ENCODE assay signal across 14 cellular contexts in genomic region chr11:9665749-9666148, GRCh38. TPM values are rescaled to one million over a fixed set of nuclear protein-coding genes. Genes with fewer than 3 reads are reported as not detected.
DNase-seq lines count a peak whose midpoint lies in the region; ATAC-seq and TF ChIP-seq lines count a peak whose summit lies in the region.
"Had no signal": no experiment of that assay in that cellular context is flagged by ENCODE, and none has a peak within 500 bp of the region (broad histone marks: within the 10 kb centered on the region; RNA-seq: fewer than 3 reads in every experiment).

No MANE protein-coding gene starts in this region.

- WGBS in stomach, 5 donors, result 93 to 99% (median 95%) methylated on average over 2 of the region's 2 CpGs

- intact Hi-C loops in activated B cell treated with CpG ODN at 0.5 μM for 24 hours (cut with micrococcal nuclease) (loop anchor here (2.0 to 10.0 kb wide), 2 partner anchors 51 to 789 kb away; partner anchors contain the start of gene AMPD3), stomach (cut with DNase I; ENCODE audit: low total_unique reads) (no loop called here)

- TF ChIP-seq CTCF in activated B cell treated with CpG ODN at 0.5 μM for 24 hours (IDR thresholded peaks at IDR 0.05) (no peak), foreskin fibroblast (IDR thresholded peaks at IDR 0.05; ENCODE audit: low read depth, low read length) (no peak), stomach (IDR thresholded peaks at IDR 0.05) (no peak)

- H3K27me3 ChIP-seq in stomach, result no peaks in the 10 kb centered on the region
- H3K27me3 ChIP-seq: heart right ventricle had no signal

- ATAC-seq in activated T-cell treated with anti-CD3 and anti-CD28 coated beads, Interleukin-2, amount 50 U/mL, for 72 hours (replicated peaks in 1 of 2), result no peak
- no peak for ATAC-seq in activated B cell treated with CpG ODN at 0.5 μM for 24 hours (ENCODE audit: low read depth)
- no peak for ATAC-seq in stimulated activated effector memory CD8-positive, alpha-beta T cell treated with anti-CD3 and anti-CD28 coated beads, Interleukin-12 subunit alpha, Interleukin-12 subunit beta, amount 100 ng/mL, for 72 hours
- ATAC-seq: heart right ventricle, mucosa of descending colon had no signal

- peaks cover 0 to 36% (median 14%) of the 10 kb centered on the region in 4 donors for H3K4me1 ChIP-seq in stomach

- no peak for DNase-seq in activated T-cell treated with anti-CD3 and anti-CD28 coated beads, Interleukin-2, amount 50 U/mL, for 72 hours
- DNase-seq in activated T-cell treated with anti-CD3 and anti-CD28 coated beads for 4 hours (no peak), activated B cell treated with CpG ODN at 0.5 μM for 24 hours (no peak), foreskin fibroblast (no peak), stomach (no peak), NCI-H345 (lab: John Stamatoyannopoulos, UW) (no peak)
- no peak for DNase-seq in stimulated activated effector memory CD8-positive, alpha-beta T cell treated with anti-CD3 and anti-CD28 coated beads, Interleukin-12 subunit alpha, Interleukin-12 subunit beta, amount 100 ng/mL, for 72 hours (ENCODE audit: low spot score in 2 of 2)
- DNase-seq in activated effector memory CD4-positive, alpha-beta T cell treated with Interleukin-2 at 50 U/mL for 16 hours, result no peak
- DNase-seq: activated gamma-delta T cell treated with Interleukin-2 at 50 U/mL for 16 hours, heart right ventricle, mucosa of descending colon, NCI-H2107 had no signal

- CTCF ChIA-PET in activated B cell treated with CpG ODN at 0.5 μM for 24 hours (lab: Charles Lee), result interaction anchor here (2.1 kb wide), 1 partner anchor 52 kb away, joined by 8 read pairs; no protein-coding TSS in a partner anchor

- H3K9me3 Mint-ChIP-seq in activated T-cell treated with anti-CD3 and anti-CD28 coated beads, Interleukin-2, amount 50 U/mL, for 72 hours, result peaks cover 2% of the 10 kb centered on the region in 2 donors
- peaks cover 5% of the 10 kb centered on the region for H3K9me3 Mint-ChIP-seq in activated B cell treated with CpG ODN at 0.5 μM for 24 hours
- H3K9me3 Mint-ChIP-seq in stimulated activated effector memory CD8-positive, alpha-beta T cell treated with anti-CD3 and anti-CD28 coated beads, Interleukin-12 subunit alpha, Interleukin-12 subunit beta, amount 100 ng/mL, for 72 hours, result peaks cover 8% of the 10 kb centered on the region

- POLR2A ChIA-PET in activated B cell treated with CpG ODN at 0.5 μM for 24 hours (lab: Charles Lee), result interaction anchor here (0.7 to 9.3 kb wide), 12 partner anchors 12 to 412 kb away, joined by 3 to 133 read pairs (median 23); partner anchors contain the start of gene WEE1

- peaks cover 28% of the 10 kb centered on the region for H3K4me1 Mint-ChIP-seq in activated T-cell treated with anti-CD3 and anti-CD28 coated beads, Interleukin-2, amount 50 U/mL, for 72 hours (ENCODE audit: low read depth)
- H3K4me1 Mint-ChIP-seq in activated B cell treated with CpG ODN at 0.5 μM for 24 hours, result peaks cover 76% of the 10 kb centered on the region
- H3K4me1 Mint-ChIP-seq in stimulated activated effector memory CD8-positive, alpha-beta T cell treated with anti-CD3 and anti-CD28 coated beads, Interleukin-12 subunit alpha, Interleukin-12 subunit beta, amount 100 ng/mL, for 72 hours, result peaks cover 8% of the 10 kb centered on the region

- no peaks in the 10 kb centered on the region for H3K36me3 ChIP-seq in stomach

- no peak for TF ChIP-seq POLR2A in stomach (IDR thresholded peaks at IDR 0.05)

- TF ChIP-seq EP300 in stomach (IDR thresholded peaks at IDR 0.05), result no peak

- H3K4me3 Mint-ChIP-seq in activated T-cell treated with anti-CD3 and anti-CD28 coated beads, Interleukin-2, amount 50 U/mL, for 72 hours, result peak overlapping the region; percentile 46 to 89
- H3K4me3 Mint-ChIP-seq in activated B cell treated with CpG ODN at 0.5 μM for 24 hours, result peak overlapping the region; percentile 96
- H3K4me3 Mint-ChIP-seq in stimulated activated effector memory CD8-positive, alpha-beta T cell treated with anti-CD3 and anti-CD28 coated beads, Interleukin-12 subunit alpha, Interleukin-12 subunit beta, amount 100 ng/mL, for 72 hours, result peak overlapping the region; percentile 83

- H3K27ac Mint-ChIP-seq in activated T-cell treated with anti-CD3 and anti-CD28 coated beads, Interleukin-2, amount 50 U/mL, for 72 hours, result peak overlapping the region; percentile 42
- H3K27ac Mint-ChIP-seq in activated B cell treated with CpG ODN at 0.5 μM for 24 hours, result peak overlapping the region; percentile 97
- no peak overlapping the region for H3K27ac Mint-ChIP-seq in stimulated activated effector memory CD8-positive, alpha-beta T cell treated with anti-CD3 and anti-CD28 coated beads, Interleukin-12 subunit alpha, Interleukin-12 subunit beta, amount 100 ng/mL, for 72 hours

- H3K4me3 ChIP-seq in foreskin fibroblast (ENCODE audit: low read depth in 1 of 2, low read length in 2 of 2) (peak overlapping the region; percentile 92 to 95), stomach (peak overlapping the region in 2 of 4 donors; percentile 83 to 91)
- H3K4me3 ChIP-seq: mucosa of descending colon had no signal

- peaks cover 28% of the 10 kb centered on the region for H3K27me3 Mint-ChIP-seq in activated T-cell treated with anti-CD3 and anti-CD28 coated beads, Interleukin-2, amount 50 U/mL, for 72 hours (ENCODE audit: low read depth)
- no peaks in the 10 kb centered on the region for H3K27me3 Mint-ChIP-seq in activated B cell treated with CpG ODN at 0.5 μM for 24 hours

- H3K27ac ChIP-seq in stomach, result peak overlapping the region in 1 of 5 donors; percentile 98
- H3K27ac ChIP-seq: KMS-11, VCaP had no signal

- H3K36me3 Mint-ChIP-seq in activated T-cell treated with anti-CD3 and anti-CD28 coated beads, Interleukin-2, amount 50 U/mL, for 72 hours (ENCODE audit: insufficient read depth in 2 of 2), result peaks cover 5 to 17% of the 10 kb centered on the region in 2 donors
- peaks cover 59% of the 10 kb centered on the region for H3K36me3 Mint-ChIP-seq in activated B cell treated with CpG ODN at 0.5 μM for 24 hours (ENCODE audit: low read depth)
- H3K36me3 Mint-ChIP-seq in stimulated activated effector memory CD8-positive, alpha-beta T cell treated with anti-CD3 and anti-CD28 coated beads, Interleukin-12 subunit alpha, Interleukin-12 subunit beta, amount 100 ng/mL, for 72 hours, result peaks cover 12% of the 10 kb centered on the region

- H3K9me3 ChIP-seq in stomach, result peaks cover 0 to 7% (median 0%) of the 10 kb centered on the region in 4 donors

RNA-seq across cellular contexts. Expression of gene SWAP70, which starts 1.9 kb away (rescaled TPM):
- total RNA-seq in activated T-cell treated with anti-CD3 and anti-CD28 coated beads, Interleukin-2, amount 50 U/mL, for 72 hours, result 10 to 100 TPM in 1 of 2 donors, 1 to 10 TPM in 1; 7.7 to 12.4 TPM
- total RNA-seq in activated B cell treated with CpG ODN at 0.5 μM for 24 hours, result 277 and 288 TPM in 2 replicates
- total RNA-seq in stomach, result 10 to 100 TPM; 18.2 to 39.5 (median 19.8) TPM
- 10 to 100 TPM in 2 of 3 donors, 1 to 10 TPM in 1; 5.1 to 11.0 (median 10.1) TPM for polyA plus RNA-seq in stomach
